In genomic region chr13:35143123-35143522, GRCh38 we compare ENCODE assay signal across 24 cellular contexts.
DNase-seq lines count a peak whose midpoint lies in the region; ATAC-seq and TF ChIP-seq lines count a peak whose summit lies in the region.
"Had no signal": no experiment of that assay in that cellular context is flagged by ENCODE, and none has a peak within 500 bp of the region (broad histone marks: within the 10 kb centered on the region; RNA-seq: fewer than 3 reads in every experiment).

No MANE protein-coding gene starts in this region.

- H3K36me3 ChIP-seq in mammary epithelial cell (ENCODE audit: insufficient read depth, low read length): no peaks in the 10 kb centered on the region
- H3K36me3 ChIP-seq in lower lobe of right lung: no peaks in the 10 kb centered on the region
- H3K36me3 ChIP-seq in heart right ventricle: peaks cover 0 to 10% (median 0%) of the 10 kb centered on the region in 9 donors
- H3K36me3 ChIP-seq: BLaER1 treated with 17β-estradiol and CSF1 and Interleukin-3, amounts not matched to agents 10 nM and 100 nM; SJSA1 had no signal

- peak; percentile 59 to 79 for ATAC-seq in lower lobe of right lung
- no peak for ATAC-seq in GM21367 (IDR thresholded peaks at IDR 0.05; ENCODE audit: unreplicated experiment)
- ATAC-seq in heart right ventricle: no peak
- ATAC-seq in GM18517 (IDR thresholded peaks at IDR 0.05; ENCODE audit: unreplicated experiment): no peak
- ATAC-seq: Right ventricle myocardium inferior had no signal

- no peaks in the 10 kb centered on the region for H3K9me3 ChIP-seq in mammary epithelial cell (replicated peaks; ENCODE audit: insufficient read depth, low read length)
- no peaks in the 10 kb centered on the region for H3K9me3 ChIP-seq in lower lobe of right lung
- no peaks in the 10 kb centered on the region for H3K9me3 ChIP-seq in heart right ventricle
- H3K9me3 ChIP-seq: BLaER1 treated with 17β-estradiol and CSF1 and Interleukin-3, amounts not matched to agents 10 nM and 100 nM; SJSA1 had no signal

- dilution Hi-C loops in mammary epithelial cell (cut with HindIII; ENCODE audit: low sequenced_read_pairs): no loop called here

- CTCF ChIA-PET in mammary epithelial cell (lab: Charles Lee; ENCODE audit: low non-redundant PET): no interaction called here

- DNase-seq in AML-193 (lab: John Stamatoyannopoulos, UW): peak; percentile 4 to 7
- peak; percentile 7 for DNase-seq in mammary epithelial cell
- peak; percentile 17 for DNase-seq in fibroblast of pulmonary artery (ENCODE audit: low read depth)
- no peak for DNase-seq in lower lobe of right lung
- DNase-seq in heart right ventricle: no peak
- DNase-seq: CD4-positive, alpha-beta T cell; GM23248; H7; Karpas-422; NCI-H1092 treated with DMSO at 0.1 percent for 48 hours; NCI-H1436; NCI-H187; NCI-H2081 treated with DMSO at 0.1 percent for 48 hours; NCI-H2171; NCI-H345; NCI-H524 treated with DMSO at 0.1 percent for 48 hours; NCI-H774; NK-92 treated with Interleukin-12 subunit alpha and Interleukin-12 subunit beta, amount 100 ng/mL, for 24 hours; PC-9 had no signal

- H4K20me1 ChIP-seq in mammary epithelial cell (ENCODE audit: insufficient read depth, low read length): no peaks in the 10 kb centered on the region
- H4K20me1 ChIP-seq: BLaER1 treated with 17β-estradiol and CSF1 and Interleukin-3, amounts not matched to agents 10 nM and 100 nM had no signal

- in situ Hi-C loops in mammary epithelial cell (cut with MboI; ENCODE audit: low sequenced_read_pairs in 2 of 2): loop anchor here in 1 of 2 donors (25.0 kb wide), 1 partner anchor 1206 kb away; no protein-coding TSS in a partner anchor

- H3K4me2 ChIP-seq in mammary epithelial cell (ENCODE audit: insufficient read depth, low read depth, low read length): no peak overlapping the region
- H3K4me2 ChIP-seq: PC-9 had no signal

- WGBS in mammary epithelial cell (ENCODE audit: low coverage, missing lambda C conversion rate): 71% methylated on average over 6 of the region's 6 CpGs
- 98 to 99% methylated on average over 6 of the region's 6 CpGs for WGBS in heart right ventricle, 2 donors

- intact Hi-C loops in mammary epithelial cell (cut with micrococcal nuclease): no loop called here
- intact Hi-C loops in lower lobe of right lung (cut with DNase I): no loop called here
- intact Hi-C loops in heart right ventricle (cut with DNase I): no loop called here

- H2AFZ ChIP-seq in mammary epithelial cell (ENCODE audit: low read depth, low read length): no peak overlapping the region
- H2AFZ ChIP-seq: GM23248, PC-9 had no signal

- no peak overlapping the region for H3K9ac ChIP-seq in mammary epithelial cell (ENCODE audit: insufficient read depth, low read length)
- H3K9ac ChIP-seq: BLaER1 treated with 17β-estradiol and CSF1 and Interleukin-3, amounts not matched to agents 10 nM and 100 nM; GM23248 had no signal

- H3K4me1 ChIP-seq in mammary epithelial cell (ENCODE audit: insufficient read depth, low read length) (no peaks in the 10 kb centered on the region), lower lobe of right lung (no peaks in the 10 kb centered on the region), heart right ventricle (peaks cover 0 to 19% (median 3%) of the 10 kb centered on the region in 9 donors)
- H3K4me1 ChIP-seq: SJSA1 had no signal

- H3K4me3 ChIP-seq in mammary epithelial cell (replicated peaks in 1 of 3; ENCODE audit: insufficient read depth in 1 of 3, low read depth in 2 of 3, low read length in 3 of 3): no peak overlapping the region
- no peak overlapping the region for H3K4me3 ChIP-seq in fibroblast of pulmonary artery (replicated peaks; ENCODE audit: low read depth, low read length)
- H3K4me3 ChIP-seq in lower lobe of right lung: no peak overlapping the region
- no peak overlapping the region for H3K4me3 ChIP-seq in heart right ventricle
- H3K4me3 ChIP-seq: BLaER1 treated with 17β-estradiol and CSF1 and Interleukin-3, amounts not matched to agents 10 nM and 100 nM; GM23248; PC-9; SJSA1 had no signal

- TF ChIP-seq CTCF in mammary epithelial cell (conservative IDR thresholded peaks at IDR 0.05 in 1 of 2, IDR thresholded peaks at IDR 0.05 in 1 of 2; ENCODE audit: extremely low read depth in 1 of 2, insufficient read depth in 1 of 2, low read depth in 1 of 2, low read length in 2 of 2) (no peak), fibroblast of pulmonary artery (IDR thresholded peaks at IDR 0.05; ENCODE audit: low read length, missing control alignments) (no peak), lower lobe of right lung (IDR thresholded peaks at IDR 0.05) (no peak), heart right ventricle (IDR thresholded peaks at IDR 0.05) (no peak)

- H3K27ac ChIP-seq in mammary epithelial cell (ENCODE audit: insufficient read depth, low read depth, low read length) (no peak overlapping the region), lower lobe of right lung (no peak overlapping the region), heart right ventricle (no peak overlapping the region)
- H3K27ac ChIP-seq: GM23248, PC-9, SJSA1 had no signal

- no peaks in the 10 kb centered on the region for H3K79me2 ChIP-seq in mammary epithelial cell (ENCODE audit: insufficient read depth, low read length)

- BruUV-seq in mammary epithelial cell (replicated peaks; lab: Mats Ljungman, UMichigan): no TSS peak

- H3K27me3 ChIP-seq in mammary epithelial cell (ENCODE audit: insufficient read depth, low read length) (no peaks in the 10 kb centered on the region), lower lobe of right lung (ENCODE audit: low read depth) (no peaks in the 10 kb centered on the region), heart right ventricle (no peaks in the 10 kb centered on the region)
- H3K27me3 ChIP-seq: BLaER1 treated with 17β-estradiol and CSF1 and Interleukin-3, amounts not matched to agents 10 nM and 100 nM; SJSA1 had no signal

Comparison
In these comparisons a context has a peak if more than half of its experiments do, and no peak if none do; other contexts are left out.
1. DNase-seq: peak in AML-193 (2 of 2), mammary epithelial cell (single experiment) and fibroblast of pulmonary artery (single experiment); none in lower lobe of right lung (single experiment) and heart right ventricle (0 of 2).
2. ATAC-seq: peak in lower lobe of right lung (2 of 2); none in GM21367 (single experiment), heart right ventricle (0 of 8) and GM18517 (single experiment).